ENCODE assay signal across 21 cellular contexts in genomic region chr14:92224348-92224954, GRCh38.
A peak's percentile ranks its signal among the peaks of the same experiment; 100 is the strongest.
DNase-seq lines count a peak whose midpoint lies in the region; ATAC-seq lines count a peak whose summit lies in the region.
"Had no signal": no experiment of that assay in that cellular context is flagged by ENCODE, and none has a peak within 500 bp of the region (broad histone marks: within the 10 kb centered on the region; RNA-seq: fewer than 3 reads in every experiment).

No MANE protein-coding gene starts in this region.

- H3K9me2 ChIP-seq in Karpas-422 (replicated peaks; ENCODE audit: insufficient read depth, low read length): no peaks in the 10 kb centered on the region

- no peak overlapping the region for H3K4me2 ChIP-seq in Karpas-422 (ENCODE audit: low read depth, low read length, poor library complexity, severe bottlenecking)

- H3K27me3 Mint-ChIP-seq in activated CD4-positive, alpha-beta T cell treated with anti-CD3 and anti-CD28 coated beads, Interleukin-2, amount 10 ng/mL, durations not matched to agents 24 days and 14 days: peaks cover 23% of the 10 kb centered on the region

- no peaks in the 10 kb centered on the region for H3K27me3 ChIP-seq in Karpas-422 (ENCODE audit: low read length)
- H3K27me3 ChIP-seq: breast epithelium, dorsolateral prefrontal cortex, tibial nerve had no signal

- H3K4me1 Mint-ChIP-seq in activated CD4-positive, alpha-beta T cell treated with anti-CD3 and anti-CD28 coated beads, Interleukin-2, amount 10 ng/mL, durations not matched to agents 24 days and 14 days: no peaks in the 10 kb centered on the region
- H3K4me1 Mint-ChIP-seq: CD4-positive, CD25-positive, alpha-beta regulatory T cell had no signal

- H4K20me1 ChIP-seq in Karpas-422 (ENCODE audit: insufficient read depth, low read depth, low read length): no peaks in the 10 kb centered on the region

- H3K9me3 Mint-ChIP-seq in activated CD4-positive, alpha-beta T cell treated with anti-CD3 and anti-CD28 coated beads, Interleukin-2, amount 10 ng/mL, durations not matched to agents 24 days and 14 days: peaks cover 4% of the 10 kb centered on the region

- no peak overlapping the region for H3K27ac ChIP-seq in Karpas-422 (ENCODE audit: low read length)
- H3K27ac ChIP-seq: breast epithelium, dorsolateral prefrontal cortex, left ventricle myocardium inferior, neutrophil, tibial nerve had no signal

- H3K4me3 Mint-ChIP-seq in activated CD4-positive, alpha-beta T cell treated with anti-CD3 and anti-CD28 coated beads, Interleukin-2, amount 10 ng/mL, durations not matched to agents 24 days and 14 days: no peak overlapping the region
- H3K4me3 Mint-ChIP-seq: CD4-positive, CD25-positive, alpha-beta regulatory T cell had no signal

- no peaks in the 10 kb centered on the region for H3K36me3 ChIP-seq in Karpas-422 (ENCODE audit: insufficient read depth, low read length)
- H3K36me3 ChIP-seq: breast epithelium, left ventricle myocardium inferior, neutrophil, tibial nerve had no signal

- DNase-seq in NCI-H510A treated with DMSO at 0.1 percent for 48 hours (lab: John Stamatoyannopoulos, UW): peak; percentile 5
- no peak for DNase-seq in NCI-H510A (lab: John Stamatoyannopoulos, UW)
- peak; percentile 56 for DNase-seq in Karpas-422
- peak; percentile 25 for DNase-seq in SK-MEL-5 (ENCODE audit: low read depth, low spot score)
- DNase-seq in putamen (ENCODE audit: low spot score): peak; percentile 45
- DNase-seq in activated CD4-positive, alpha-beta T cell treated with anti-CD3 and anti-CD28 coated beads, Interleukin-2, amount 10 ng/mL, durations not matched to agents 24 days and 14 days: no peak
- no peak for DNase-seq in germinal center (ENCODE audit: low spot score)
- DNase-seq: ACHN; activated CD4-positive, CD25-positive, alpha-beta regulatory T cell; CD4-positive, CD25-positive, alpha-beta regulatory T cell; dorsolateral prefrontal cortex; glutamatergic neuron; KG1; left ventricle myocardium inferior; NCI-H1436 treated with DMSO at 0.1 percent for 48 hours; SIG-M5; stimulated activated naive CD4-positive, alpha-beta T cell treated with Interleukin-2 at 50 U/mL for 16 hours had no signal

- no peak overlapping the region for H3K9ac ChIP-seq in Karpas-422 (ENCODE audit: low read length)

- ATAC-seq in HG03469 (IDR thresholded peaks at IDR 0.05; ENCODE audit: unreplicated experiment): no peak

- H2AFZ ChIP-seq in Karpas-422 (ENCODE audit: low read length): no peak overlapping the region

- intact Hi-C loops in activated CD4-positive, alpha-beta T cell treated with anti-CD3 and anti-CD28 coated beads, Interleukin-2, amount 10 ng/mL, durations not matched to agents 24 days and 14 days (cut with micrococcal nuclease): no loop called here

- no peaks in the 10 kb centered on the region for H3K36me3 Mint-ChIP-seq in activated CD4-positive, alpha-beta T cell treated with anti-CD3 and anti-CD28 coated beads, Interleukin-2, amount 10 ng/mL, durations not matched to agents 24 days and 14 days (ENCODE audit: low read depth)
- H3K36me3 Mint-ChIP-seq: CD4-positive, CD25-positive, alpha-beta regulatory T cell had no signal

- H3K4me3 ChIP-seq in Karpas-422 (ENCODE audit: low read length): no peak overlapping the region
- H3K4me3 ChIP-seq: breast epithelium, dorsolateral prefrontal cortex, left ventricle myocardium inferior, tibial nerve had no signal

- H3K27ac Mint-ChIP-seq in activated CD4-positive, alpha-beta T cell treated with anti-CD3 and anti-CD28 coated beads, Interleukin-2, amount 10 ng/mL, durations not matched to agents 24 days and 14 days: no peak overlapping the region
- H3K27ac Mint-ChIP-seq: CD4-positive, CD25-positive, alpha-beta regulatory T cell had no signal

- H3K4me1 ChIP-seq in Karpas-422 (ENCODE audit: low read length): no peaks in the 10 kb centered on the region
- H3K4me1 ChIP-seq: breast epithelium had no signal

- no peaks in the 10 kb centered on the region for H3K9me3 ChIP-seq in Karpas-422 (ENCODE audit: low read length)
- H3K9me3 ChIP-seq: breast epithelium, neutrophil had no signal

- in situ Hi-C loops in SK-MEL-5 (cut with HindIII; ENCODE audit: low pct_unique_long_range_greater_than_20kb, low sequenced_read_pairs): no loop called here

- no peaks in the 10 kb centered on the region for H3K79me2 ChIP-seq in Karpas-422 (ENCODE audit: low read length)

Comparison
In these comparisons a context has a peak if more than half of its experiments do, and no peak if none do; other contexts are left out.
1. DNase-seq: peak in NCI-H510A treated with DMSO at 0.1 percent for 48 hours (single experiment), Karpas-422 (single experiment), SK-MEL-5 (single experiment) and putamen (single experiment); none in NCI-H510A (single experiment), activated CD4-positive, alpha-beta T cell treated with anti-CD3 and anti-CD28 coated beads, Interleukin-2, amount 10 ng/mL, durations not matched to agents 24 days and 14 days (single experiment) and germinal center (single experiment).